Comparison of ENCODE assay signal across 26 cellular contexts in the genomic region with DNA sequence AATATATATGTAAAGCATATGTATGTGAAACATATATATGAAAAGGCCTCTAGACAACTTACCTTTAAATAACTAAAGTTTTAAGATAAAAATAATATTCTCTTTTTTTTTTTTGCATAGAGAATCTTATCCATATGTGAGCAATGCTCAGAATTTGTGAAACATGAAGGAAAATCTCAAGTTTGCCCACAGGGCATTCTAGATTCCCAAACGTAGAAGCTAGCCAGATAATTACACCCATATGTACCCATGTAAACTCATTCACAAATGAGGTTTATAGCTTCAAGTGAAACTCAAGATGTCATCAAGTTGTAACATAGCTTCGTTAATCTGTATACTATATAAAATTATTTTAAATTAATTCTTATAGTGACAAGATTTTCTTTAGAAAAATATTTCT.
DNase-seq lines count a peak whose midpoint lies in the region; TF ChIP-seq lines count a peak whose summit lies in the region.
"Had no signal": no experiment of that assay in that cellular context is flagged by ENCODE, and none has a peak within 500 bp of the region (broad histone marks: within the 10 kb centered on the region; RNA-seq: fewer than 3 reads in every experiment).

No MANE protein-coding gene starts in this region.

- H3F3A ChIP-seq in GM23248 (ENCODE audit: insufficient read depth), result no peaks in the 10 kb centered on the region

- H4K20me1 ChIP-seq in GM23248 (ENCODE audit: insufficient read depth), result no peaks in the 10 kb centered on the region

- H3K4me1 Mint-ChIP-seq in glutamatergic neuron (ENCODE audit: low read depth, unreplicated experiment), result no peaks in the 10 kb centered on the region
- H3K4me1 Mint-ChIP-seq: B cell; CD14-positive monocyte; CD8-positive, alpha-beta memory T cell; GM23338; H9 had no signal

- H3K27ac Mint-ChIP-seq in glutamatergic neuron (ENCODE audit: unreplicated experiment), result no peak overlapping the region
- H3K27ac Mint-ChIP-seq: B cell; CD14-positive monocyte; CD8-positive, alpha-beta memory T cell; GM23338; H9 had no signal

- H2AFZ ChIP-seq in GM23248, result no peak overlapping the region
- H2AFZ ChIP-seq: GM23338, PC-9 had no signal

- H3K9me3 ChIP-seq in GM23248 (ENCODE audit: low read depth), result no peaks in the 10 kb centered on the region
- no peaks in the 10 kb centered on the region for H3K9me3 ChIP-seq in colonic mucosa
- H3K9me3 ChIP-seq: MG63, SJSA1 had no signal

- intact Hi-C loops in colonic mucosa (cut with DNase I), result no loop called here

- H3K27me3 ChIP-seq in GM23248 (replicated peaks; ENCODE audit: insufficient read depth) (no peaks in the 10 kb centered on the region), colonic mucosa (no peaks in the 10 kb centered on the region)
- H3K27me3 ChIP-seq: MG63, SJSA1 had no signal

- H3K9me3 Mint-ChIP-seq in glutamatergic neuron (ENCODE audit: unreplicated experiment), result no peaks in the 10 kb centered on the region
- H3K9me3 Mint-ChIP-seq: GM23338, H9 had no signal

- no peak for TF ChIP-seq CTCF in AG09319 (IDR thresholded peaks at IDR 0.05; ENCODE audit: low read depth, low read length)
- TF ChIP-seq CTCF in glutamatergic neuron (IDR thresholded peaks at IDR 0.05; ENCODE audit: partially characterized antibody, unreplicated experiment), result no peak
- no peak for TF ChIP-seq CTCF in colonic mucosa (IDR thresholded peaks at IDR 0.05)

- H3K27ac ChIP-seq in GM23248, result no peak overlapping the region
- no peak overlapping the region for H3K27ac ChIP-seq in colonic mucosa
- H3K27ac ChIP-seq: PC-9, SJSA1 had no signal

- H3K4me1 ChIP-seq in GM23248 (ENCODE audit: insufficient read depth) (peaks cover 4% of the 10 kb centered on the region; the same call in 1 of the 2 replicates), colonic mucosa (no peaks in the 10 kb centered on the region)
- H3K4me1 ChIP-seq: SJSA1 had no signal

- no peaks in the 10 kb centered on the region for H3K27me3 Mint-ChIP-seq in glutamatergic neuron (ENCODE audit: unreplicated experiment)
- H3K27me3 Mint-ChIP-seq: B cell had no signal

- no peaks in the 10 kb centered on the region for H3K36me3 Mint-ChIP-seq in glutamatergic neuron (ENCODE audit: unreplicated experiment)
- H3K36me3 Mint-ChIP-seq: CD14-positive monocyte; CD8-positive, alpha-beta memory T cell had no signal

- H3K4me3 ChIP-seq in GM23248, result no peak overlapping the region
- no peak overlapping the region for H3K4me3 ChIP-seq in colonic mucosa
- H3K4me3 ChIP-seq: GM23338, MG63, PC-9, SJSA1 had no signal

- H3K36me3 ChIP-seq in GM23248 (ENCODE audit: low read depth) (no peaks in the 10 kb centered on the region), colonic mucosa (no peaks in the 10 kb centered on the region)
- H3K36me3 ChIP-seq: MG63, SJSA1 had no signal

- in situ Hi-C loops in GM23248 (cut with MboI), result no loop called here

- no peak overlapping the region for H3K4me2 ChIP-seq in GM23248 (ENCODE audit: unreplicated experiment)
- H3K4me2 ChIP-seq: GM23338, PC-9 had no signal

- no peak overlapping the region for H3K4me3 Mint-ChIP-seq in glutamatergic neuron (ENCODE audit: unreplicated experiment)
- H3K4me3 Mint-ChIP-seq: B cell; CD14-positive monocyte; CD8-positive, alpha-beta memory T cell; GM23338; H9 had no signal

- H3K9ac ChIP-seq in GM23248, result no peak overlapping the region
- H3K9ac ChIP-seq in colonic mucosa (ENCODE audit: low read depth in 2 of 2, low read length in 2 of 2), result no peak overlapping the region

- DNase-seq in AG09319 (ENCODE audit: extremely low read depth, low read depth) (peak; percentile 16), GM23248 (peak; percentile 56), amniotic stem cell (lab: John Stamatoyannopoulos, UW) (peak; percentile 63), fibroblast of the conjunctiva (ENCODE audit: low read depth) (peak; percentile 23), cortex of kidney (lab: John Stamatoyannopoulos, UW) (no peak), glutamatergic neuron (no peak), GM19238 (ENCODE audit: insufficient read length, low spot score) (no peak), colonic mucosa (no peak)
- DNase-seq: CD8-positive, alpha-beta memory T cell; DMS 273 treated with DMSO at 0.1 percent for 48 hours; DMS79; H9; IMR-90; KG1; MG63; NCI-H2029; NCI-H446 treated with DMSO at 0.1 percent for 48 hours; NCI-H526; NCI-H82; PC-9; Right ventricle myocardium superior; RPMI8226 had no signal

- WGBS in GM23248 (ENCODE audit: low coverage in 1 of 2, low lambda C conversion rate in 2 of 2, missing lambda C conversion rate in 2 of 2), 2 experiments, result 55 to 56% methylated on average over 2 of the region's 2 CpGs

- H3K9me2 ChIP-seq in GM23248 (ENCODE audit: insufficient read depth), result no peaks in the 10 kb centered on the region

- no peaks in the 10 kb centered on the region for H3K79me2 ChIP-seq in GM23248 (ENCODE audit: insufficient read depth)

Comparison
In these comparisons a context has a peak if more than half of its experiments do, and no peak if none do; other contexts are left out.
1. DNase-seq: peak in AG09319 (single experiment), GM23248 (single experiment), amniotic stem cell (single experiment) and fibroblast of the conjunctiva (single experiment); none in cortex of kidney (single experiment), glutamatergic neuron (single experiment), GM19238 (single experiment) and colonic mucosa (single experiment).